In the genomic region with DNA sequence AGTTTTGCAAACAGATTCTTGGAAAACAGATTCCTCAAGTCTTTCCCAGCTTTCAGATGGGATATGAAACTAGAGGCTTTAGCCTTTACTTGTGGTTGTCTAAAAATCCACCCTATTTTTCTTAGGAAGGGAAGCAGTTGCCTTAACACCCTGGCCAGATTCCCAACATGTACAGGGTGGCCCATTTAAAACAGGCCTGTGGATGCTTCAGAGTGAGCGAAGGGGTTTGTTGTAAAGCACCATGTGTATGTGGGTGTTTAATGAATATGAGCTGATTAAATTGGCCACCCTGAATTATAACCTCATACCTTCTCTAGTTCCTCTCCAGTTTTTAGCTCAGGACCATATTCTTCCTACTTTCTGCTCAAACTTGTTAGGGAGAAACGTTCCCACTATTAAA, we compare ENCODE assay signal across 1 cellular context.
TF ChIP-seq lines count a peak whose summit lies in the region.

No MANE protein-coding gene starts in this region.

TF ChIP-seq in K562, 482 proteins besides CTCF, POLR2A, EP300 and RAD21 (continued from another document):
- TF ChIP-seq, protein P1, sequence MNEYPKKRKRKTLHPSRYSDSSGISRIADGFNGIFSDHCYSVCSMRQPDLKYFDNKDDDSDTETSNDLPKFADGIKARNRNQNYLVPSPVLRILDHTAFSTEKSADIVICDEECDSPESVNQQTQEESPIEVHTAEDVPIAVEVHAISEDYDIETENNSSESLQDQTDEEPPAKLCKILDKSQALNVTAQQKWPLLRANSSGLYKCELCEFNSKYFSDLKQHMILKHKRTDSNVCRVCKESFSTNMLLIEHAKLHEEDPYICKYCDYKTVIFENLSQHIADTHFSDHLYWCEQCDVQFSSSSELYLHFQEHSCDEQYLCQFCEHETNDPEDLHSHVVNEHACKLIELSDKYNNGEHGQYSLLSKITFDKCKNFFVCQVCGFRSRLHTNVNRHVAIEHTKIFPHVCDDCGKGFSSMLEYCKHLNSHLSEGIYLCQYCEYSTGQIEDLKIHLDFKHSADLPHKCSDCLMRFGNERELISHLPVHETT (CRISPR knock-in tag; conservative IDR thresholded peaks at IDR 0.05 in 1 of 2, IDR thresholded peaks at IDR 0.05 in 1 of 2) = 0 out of 4 replicates have a peak, but pooled peaks of 1 of the 2 experiments have one; percentile 12
- TF ChIP-seq KLF1 (tag; IDR thresholded peaks at IDR 0.05) (no peak), GTF2A2 (tag; IDR thresholded peaks at IDR 0.05) (no peak)
